1 cellular context compared by ENCODE assay signal in genomic region chr20:58700823-58701222, GRCh38.
TF ChIP-seq lines count a peak whose summit lies in the region.

No MANE protein-coding gene starts in this region.

TF ChIP-seq in GM23338, 12 proteins besides CTCF, POLR2A, EP300 and RAD21 (continued from another document):
- TF ChIP-seq ZNF462 (CRISPR knock-in tag; IDR thresholded peaks at IDR 0.05) (no peak), ZNF114 (CRISPR knock-in tag; IDR thresholded peaks at IDR 0.05) (no peak), CREB1 (CRISPR knock-in tag; IDR thresholded peaks at IDR 0.05; ENCODE audit: low read depth) (no peak), STAT1 (IDR thresholded peaks at IDR 0.05; ENCODE audit: unreplicated experiment) (no peak), JUNB (IDR thresholded peaks at IDR 0.05; ENCODE audit: unreplicated experiment) (no peak), ZNF331 (CRISPR knock-in tag; IDR thresholded peaks at IDR 0.05; ENCODE audit: low read depth) (no peak), ETS1 (IDR thresholded peaks at IDR 0.05) (no peak)
TF ChIP-seq in GM23338: peak in this region for 0.
